In genomic region chr16:59988591-59988990, GRCh38 we compare ENCODE assay signal across 17 cellular contexts.
"Had no signal": no experiment of that assay in that cellular context is flagged by ENCODE, and none has a peak within 500 bp of the region (broad histone marks: within the 10 kb centered on the region; RNA-seq: fewer than 3 reads in every experiment).

No MANE protein-coding gene starts in this region.

- DNase-seq: activated CD4-positive, alpha-beta T cell treated with anti-CD3 and anti-CD28 coated beads for 1 hour; activated gamma-delta T cell; activated T-cell treated with anti-CD3 and anti-CD28 coated beads, Interleukin-2, amount 50 U/mL, for 72 hours; effector CD4-positive, alpha-beta T cell; esophagus squamous epithelium; mesenchymal stem cell; naive thymus-derived CD8-positive, alpha-beta T cell; right lobe of liver; stimulated activated CD4-positive, alpha-beta T cell treated with anti-CD3 and anti-CD28 coated beads, Interleukin-4, amount 100 ng/mL, for 24 hours; stomach; trophoblast cell; WERI-Rb-1 had no signal

- H3K4me3 Mint-ChIP-seq: activated naive CD4-positive, alpha-beta T cell treated with anti-CD3 and anti-CD28 coated beads, Interleukin-2, amount 50 U/mL, for 24 hours; activated T-cell treated with anti-CD3 and anti-CD28 coated beads, Interleukin-2, amount 50 U/mL, for 72 hours; naive thymus-derived CD8-positive, alpha-beta T cell; stimulated activated effector memory CD8-positive, alpha-beta T cell treated with anti-CD3 and anti-CD28 coated beads, Interleukin-12 subunit alpha, Interleukin-12 subunit beta, amount 100 ng/mL, for 72 hours had no signal

- H3K4me3 ChIP-seq: esophagus squamous epithelium, right lobe of liver, smooth muscle cell, stomach had no signal

- H3K9me3 ChIP-seq: neutrophil, right lobe of liver had no signal

- H3K4me2 ChIP-seq: smooth muscle cell had no signal

- ATAC-seq: activated T-cell treated with anti-CD3 and anti-CD28 coated beads, Interleukin-2, amount 50 U/mL, for 72 hours; naive thymus-derived CD8-positive, alpha-beta T cell; right lobe of liver; stimulated activated effector memory CD8-positive, alpha-beta T cell treated with anti-CD3 and anti-CD28 coated beads, Interleukin-12 subunit alpha, Interleukin-12 subunit beta, amount 100 ng/mL, for 72 hours had no signal

- H3K79me2 ChIP-seq: parathyroid adenoma had no signal

- H3K27me3 Mint-ChIP-seq: activated naive CD4-positive, alpha-beta T cell treated with anti-CD3 and anti-CD28 coated beads, Interleukin-2, amount 50 U/mL, for 24 hours; naive thymus-derived CD8-positive, alpha-beta T cell had no signal

- H3K27ac ChIP-seq: esophagus squamous epithelium, neutrophil, parathyroid adenoma, right lobe of liver, stomach, WERI-Rb-1 had no signal

- H3K27me3 ChIP-seq: esophagus squamous epithelium, neutrophil, right lobe of liver, stomach had no signal

- H3K36me3 ChIP-seq: esophagus squamous epithelium, neutrophil, right lobe of liver, stomach, WERI-Rb-1 had no signal

- H3K9ac ChIP-seq: parathyroid adenoma had no signal

- H3K4me1 ChIP-seq: parathyroid adenoma, right lobe of liver, stomach had no signal

- H3K27ac Mint-ChIP-seq: activated naive CD4-positive, alpha-beta T cell treated with anti-CD3 and anti-CD28 coated beads, Interleukin-2, amount 50 U/mL, for 24 hours; activated T-cell treated with anti-CD3 and anti-CD28 coated beads, Interleukin-2, amount 50 U/mL, for 72 hours; naive thymus-derived CD8-positive, alpha-beta T cell; stimulated activated effector memory CD8-positive, alpha-beta T cell treated with anti-CD3 and anti-CD28 coated beads, Interleukin-12 subunit alpha, Interleukin-12 subunit beta, amount 100 ng/mL, for 72 hours had no signal

- H2AFZ ChIP-seq: parathyroid adenoma had no signal

- H3K36me3 Mint-ChIP-seq: activated naive CD4-positive, alpha-beta T cell treated with anti-CD3 and anti-CD28 coated beads, Interleukin-2, amount 50 U/mL, for 24 hours; stimulated activated effector memory CD8-positive, alpha-beta T cell treated with anti-CD3 and anti-CD28 coated beads, Interleukin-12 subunit alpha, Interleukin-12 subunit beta, amount 100 ng/mL, for 72 hours had no signal

- H3K4me1 Mint-ChIP-seq: activated naive CD4-positive, alpha-beta T cell treated with anti-CD3 and anti-CD28 coated beads, Interleukin-2, amount 50 U/mL, for 24 hours; naive thymus-derived CD8-positive, alpha-beta T cell; stimulated activated effector memory CD8-positive, alpha-beta T cell treated with anti-CD3 and anti-CD28 coated beads, Interleukin-12 subunit alpha, Interleukin-12 subunit beta, amount 100 ng/mL, for 72 hours had no signal
